In the genomic region with DNA sequence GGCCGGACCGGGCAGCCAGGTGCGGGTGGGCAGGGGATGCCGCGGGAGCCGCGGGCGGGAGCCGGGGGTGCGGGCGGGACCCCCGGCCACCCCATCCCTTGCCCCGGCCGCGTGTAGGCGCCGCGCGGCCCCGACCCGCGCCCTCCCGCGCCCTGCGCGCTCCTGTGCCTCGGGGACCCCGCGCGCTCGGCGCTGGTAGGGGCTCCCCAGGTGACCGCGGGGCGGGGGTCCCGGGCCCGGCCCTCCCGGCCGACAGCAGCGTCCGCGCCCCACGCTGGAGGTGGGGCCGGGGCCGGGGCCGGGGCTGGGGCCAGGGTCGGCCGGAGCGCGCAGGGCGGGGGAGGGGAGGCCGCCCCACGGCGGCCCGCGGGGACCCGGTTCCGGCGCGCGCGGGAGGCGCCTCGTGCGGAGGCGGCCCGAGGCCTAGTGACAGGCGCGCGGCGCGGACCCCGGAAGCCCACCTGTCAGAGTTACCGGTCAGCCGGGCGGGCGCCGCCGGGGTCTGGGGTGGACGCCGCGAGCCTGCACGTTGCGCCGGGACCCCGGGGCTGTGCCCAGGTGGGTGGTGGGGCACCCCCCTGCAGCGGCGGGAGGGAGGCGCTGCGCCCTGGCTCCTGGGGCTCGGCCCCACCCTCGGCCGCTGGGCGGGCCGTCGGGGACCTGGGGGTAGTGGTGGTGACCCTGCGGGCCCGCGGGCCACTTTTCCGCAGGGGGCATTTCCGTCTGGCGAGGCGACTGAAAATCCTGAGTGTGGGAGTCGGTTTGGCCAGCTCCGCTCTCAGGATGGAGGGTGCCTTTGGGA, we compare ENCODE assay signal across 8 cellular contexts. TPM values are rescaled to one million over a fixed set of nuclear protein-coding genes. Genes with fewer than 3 reads are reported as not detected.
DNase-seq lines count a peak whose midpoint lies in the region; ATAC-seq, FAIRE-seq and TF ChIP-seq lines count a peak whose summit lies in the region.

No MANE protein-coding gene starts in this region.

- ATAC-seq in GM18861 (IDR thresholded peaks at IDR 0.05; ENCODE audit: unreplicated experiment), result peak; percentile 22
- ATAC-seq in HG03045 (IDR thresholded peaks at IDR 0.05; ENCODE audit: unreplicated experiment), result peak; percentile 41
- ATAC-seq in upper lobe of left lung (ENCODE audit: low FRiP score in 2 of 2), result peak in 1 of 2 donors; percentile 33

- TF ChIP-seq POLR2A in H1 (IDR thresholded peaks at IDR 0.05; ENCODE audit: control extremely low read depth in 1 of 2, low read depth in 2 of 2, low read length in 2 of 2), result no peak
- TF ChIP-seq POLR2A in upper lobe of left lung (IDR thresholded peaks at IDR 0.05), result no peak

- H3K27ac ChIP-seq in A673 (ENCODE audit: low read depth, low read length, poor library complexity, severe bottlenecking) (peak overlapping the region; percentile 82), SK-N-SH (ENCODE audit: low read depth in 2 of 2, low read length in 1 of 2) (peak overlapping the region in 1 of 2 experiments; percentile 51; a peak in 1 of 4 replicates), H1 (ENCODE audit: low read depth, low read length) (no peak overlapping the region), upper lobe of left lung (peak overlapping the region in 1 of 4 donors; percentile 72)

- no peak overlapping the region for H4K5ac ChIP-seq in H1 (ENCODE audit: insufficient read length, low read depth, low read length)

- H3K4me3 ChIP-seq in A673 (ENCODE audit: low read depth, low read length, poor library complexity, severe bottlenecking) (peak overlapping the region; percentile 79), SK-N-SH (ENCODE audit: low read depth in 2 of 2, low read length in 1 of 2) (peak overlapping the region; percentile 66 to 67), H1 (ENCODE audit: extremely low read depth in 1 of 4, insufficient read depth in 2 of 4, low read depth in 3 of 4, low read length in 4 of 4) (peak overlapping the region; percentile 43 to 80 (median 56)), mucosa of stomach (ENCODE audit: low read length) (no peak overlapping the region), upper lobe of left lung (peak overlapping the region; percentile 50 to 82 (median 74))

- H3K14ac ChIP-seq in H1 (ENCODE audit: insufficient read length), result no peak overlapping the region

- no peak overlapping the region for H3K18ac ChIP-seq in H1 (ENCODE audit: extremely low read depth, low read length)

- H2AK5ac ChIP-seq in H1 (ENCODE audit: low read depth, low read length), result no peak overlapping the region

- peaks cover 30% of the 10 kb centered on the region; the same call in 1 of the 2 replicates for H4K20me1 ChIP-seq in SK-N-SH (ENCODE audit: insufficient read depth)
- peaks cover 5 to 22% of the 10 kb centered on the region in 2 experiments for H4K20me1 ChIP-seq in H1 (replicated peaks in 1 of 2; ENCODE audit: control insufficient read depth in 1 of 2, insufficient read depth in 2 of 2, low read length in 2 of 2)

- no peak overlapping the region for H4K91ac ChIP-seq in H1 (replicated peaks; ENCODE audit: insufficient read length, low read length)

- H3K27me3 ChIP-seq in A673 (replicated peaks; ENCODE audit: insufficient read depth, low read depth, low read length, poor library complexity) (no peaks in the 10 kb centered on the region), SK-N-SH (ENCODE audit: insufficient read depth) (no peaks in the 10 kb centered on the region), H1 (replicated peaks in 1 of 4; ENCODE audit: control insufficient read depth in 3 of 4, extremely low read depth in 1 of 4, insufficient read depth in 3 of 4, low read length in 3 of 4) (no peaks in the 10 kb centered on the region), mucosa of stomach (ENCODE audit: control insufficient read depth, insufficient read depth, low read length) (no peaks in the 10 kb centered on the region), upper lobe of left lung (no peaks in the 10 kb centered on the region)

- no peak for TF ChIP-seq EP300 in SK-N-SH (IDR thresholded peaks at IDR 0.05; ENCODE audit: borderline replicate concordance in 1 of 2, low read depth in 1 of 2, low read length in 1 of 2)
- TF ChIP-seq EP300 in H1 (IDR thresholded peaks at IDR 0.05; ENCODE audit: borderline replicate concordance in 1 of 2, low read depth in 2 of 2, low read length in 2 of 2), result no peak
- TF ChIP-seq EP300 in upper lobe of left lung (IDR thresholded peaks at IDR 0.05), result no peak

- H3F3A ChIP-seq in SK-N-SH (replicated peaks; ENCODE audit: insufficient read depth), result peaks cover 6% of the 10 kb centered on the region

- H2BK120ac ChIP-seq in H1 (replicated peaks; ENCODE audit: low read depth, low read length), result no peak overlapping the region

- no peak for FAIRE-seq in H1 (lab: Jason Lieb, UNC)

- no peak for TF ChIP-seq RAD21 in SK-N-SH (IDR thresholded peaks at IDR 0.05; ENCODE audit: low read length)
- TF ChIP-seq RAD21 in H1 (IDR thresholded peaks at IDR 0.05 in 1 of 2, conservative IDR thresholded peaks at IDR 0.05 in 1 of 2; ENCODE audit: low read depth in 2 of 2, low read length in 2 of 2), result no peak

- peak overlapping the region; percentile 89 for H3K4me2 ChIP-seq in SK-N-SH
- H3K4me2 ChIP-seq in H1 (ENCODE audit: insufficient read depth in 1 of 2, low read depth in 2 of 2, low read length in 2 of 2), result peak overlapping the region; percentile 70 to 72

- peaks cover 49% of the 10 kb centered on the region for H3K79me2 ChIP-seq in SK-N-SH (ENCODE audit: insufficient read depth)
- H3K79me2 ChIP-seq in H1 (ENCODE audit: control insufficient read depth in 1 of 2, insufficient read depth in 2 of 2, low read length in 2 of 2), result peaks cover 14 to 45% of the 10 kb centered on the region in 2 experiments; a peak in 3 of 4 replicates

- CTCF ChIA-PET in A673 (lab: Charles Lee) (no interaction called here), SK-N-SH (lab: Yijun Ruan, JAX) (interaction anchor here (1.4 kb wide), 1 partner anchor 45 kb away, joined by 3 read pairs; no protein-coding TSS in a partner anchor), H1 (lab: Charles Lee; ENCODE audit: partially characterized antibody) (interaction anchor here (1.1 kb wide), 1 partner anchor 27 kb away, joined by 3 read pairs; no protein-coding TSS in a partner anchor)

- H2AFZ ChIP-seq in SK-N-SH (ENCODE audit: low read depth) (peak overlapping the region; percentile 56; the same call in 1 of the 2 replicates), H1 (ENCODE audit: low read length) (no peak overlapping the region)

- H3K4me1 ChIP-seq in A673 (ENCODE audit: insufficient read depth, low read length, poor library complexity, severe bottlenecking), result peaks cover 7% of the 10 kb centered on the region
- peaks cover 9 to 10% of the 10 kb centered on the region in 2 experiments; a peak in 3 of 4 replicates for H3K4me1 ChIP-seq in SK-N-SH (ENCODE audit: control insufficient read depth in 1 of 2, insufficient read depth in 2 of 2, low read depth in 1 of 2, low read length in 1 of 2)
- peaks cover 0 to 3% (median 1%) of the 10 kb centered on the region in 4 experiments; a peak in 1 of 7 replicates for H3K4me1 ChIP-seq in H1 (replicated peaks in 1 of 4; ENCODE audit: control insufficient read depth in 3 of 4, insufficient read depth in 4 of 4, low read length in 3 of 4)
- H3K4me1 ChIP-seq in mucosa of stomach (ENCODE audit: control insufficient read depth, insufficient read depth, low read length), result peaks cover 19% of the 10 kb centered on the region
- H3K4me1 ChIP-seq in upper lobe of left lung, result peaks cover 8 to 30% (median 13%) of the 10 kb centered on the region in 4 donors

- DNase-seq in A673 (ENCODE audit: low spot score), result no peak
- DNase-seq in SK-N-SH, result peak; percentile 77
- peak in 1 of 2 experiments; percentile 50 for DNase-seq in H1 (ENCODE audit: low read depth in 1 of 2, low spot score in 2 of 2)
- peak in 1 of 2 donors; percentile 89 for DNase-seq in upper lobe of left lung
- DNase-seq in amniotic stem cell (lab: John Stamatoyannopoulos, UW), result no peak

- H3K9me3 ChIP-seq in A673 (ENCODE audit: low read depth, low read length, poor library complexity, severe bottlenecking) (no peaks in the 10 kb centered on the region), SK-N-SH (no peaks in the 10 kb centered on the region), H1 (ENCODE audit: insufficient read depth in 2 of 2, low read depth in 1 of 2, low read length in 1 of 2) (no peaks in the 10 kb centered on the region), mucosa of stomach (ENCODE audit: control insufficient read depth, low read length) (no peaks in the 10 kb centered on the region), upper lobe of left lung (no peaks in the 10 kb centered on the region)

- H2BK5ac ChIP-seq in H1 (ENCODE audit: low read depth, low read length), result no peak overlapping the region

- no TSS peak for BruUV-seq in A673 (replicated peaks; lab: Mats Ljungman, UMichigan)

- no peak overlapping the region for H3K4ac ChIP-seq in H1 (replicated peaks; ENCODE audit: insufficient read length, low read depth, low read length)

- intact Hi-C loops in A673 (cut with micrococcal nuclease; ENCODE audit: unreplicated experiment), result no loop called here

- no peak overlapping the region for H3K56ac ChIP-seq in H1 (replicated peaks; ENCODE audit: insufficient read length, low read depth, low read length)

- H2BK15ac ChIP-seq in H1 (ENCODE audit: low read length), result no peak overlapping the region

- H3K36me3 ChIP-seq in A673 (ENCODE audit: insufficient read depth, low read length, poor library complexity, severe bottlenecking), result peaks cover 34% of the 10 kb centered on the region
- H3K36me3 ChIP-seq in SK-N-SH (replicated peaks in 1 of 2; ENCODE audit: control insufficient read depth in 1 of 2, insufficient read depth in 2 of 2, low read length in 1 of 2), result peaks cover 0 to 19% of the 10 kb centered on the region in 2 experiments
- H3K36me3 ChIP-seq in H1 (ENCODE audit: control insufficient read depth in 2 of 4, insufficient read depth in 4 of 4, low read length in 3 of 4), result peaks cover 0 to 26% (median 6%) of the 10 kb centered on the region in 4 experiments; a peak in 5 of 8 replicates
- H3K36me3 ChIP-seq in mucosa of stomach (ENCODE audit: control insufficient read depth, insufficient read depth, low read length), result no peaks in the 10 kb centered on the region
- peaks cover 0 to 10% (median 1%) of the 10 kb centered on the region in 4 donors for H3K36me3 ChIP-seq in upper lobe of left lung

- 10% methylated on average over 2 of the region's 105 CpGs for WGBS in SK-N-SH (ENCODE audit: low lambda C conversion rate)
- WGBS in H1 (ENCODE audit: extremely low coverage in 1 of 2, insufficient coverage in 1 of 2, insufficient read length in 1 of 2, insufficient replicate concordance in 2 of 2, low coverage in 1 of 2, low lambda C conversion rate in 2 of 2, missing lambda C conversion rate in 1 of 2), 2 experiments, result 2% methylated on average over 12 of the region's 105 CpGs; no CpG with 5 or more reads in 1 of the 2 experiments
- 0 to 2% methylated on average over 10 to 15 of the region's 105 CpGs for WGBS in upper lobe of left lung, 2 donors

- H3K23me2 ChIP-seq in H1 (ENCODE audit: low read depth, low read length), result peaks cover 13% of the 10 kb centered on the region

- H3K79me1 ChIP-seq in H1 (ENCODE audit: low read depth, low read length), result peaks cover 20% of the 10 kb centered on the region

- no peak overlapping the region for H2BK20ac ChIP-seq in H1 (ENCODE audit: low read length)

- H4K8ac ChIP-seq in H1 (ENCODE audit: extremely low read depth, insufficient read depth, low read length), result peak overlapping the region; percentile 4; the same call in 1 of the 2 replicates

- H2BK12ac ChIP-seq in H1 (ENCODE audit: low read depth, low read length), result no peak overlapping the region

- H3K9ac ChIP-seq in SK-N-SH (peak overlapping the region; percentile 62), H1 (replicated peaks in 1 of 4; ENCODE audit: extremely low read depth in 1 of 4, low read depth in 3 of 4, low read length in 3 of 4) (peak overlapping the region; percentile 8 to 87 (median 52); a peak in 3 of 7 replicates), mucosa of stomach (ENCODE audit: low read length) (peak overlapping the region; percentile 41)

- POLR2A ChIA-PET in A673 (lab: Charles Lee; ENCODE audit: low non-redundant PET) (no interaction called here), SK-N-SH (lab: Yijun Ruan, JAX) (no interaction called here), H1 (lab: Charles Lee; ENCODE audit: partially characterized antibody) (interaction anchor here (0.6 to 1.2 kb wide), 4 partner anchors 53 to 727 kb away, joined by 3 to 4 read pairs (median 3); partner anchors contain the start of gene CUL4A)

- H3K23ac ChIP-seq in H1 (ENCODE audit: insufficient read length), result no peak overlapping the region

- no peaks in the 10 kb centered on the region for H3K9me2 ChIP-seq in SK-N-SH

- no peak for TF ChIP-seq CTCF in A673 (conservative IDR thresholded peaks at IDR 0.05; ENCODE audit: low read depth, low read length)
- no peak for TF ChIP-seq CTCF in SK-N-SH (IDR thresholded peaks at IDR 0.05)
- TF ChIP-seq CTCF in H1 (IDR thresholded peaks at IDR 0.05; ENCODE audit: control extremely low read depth in 1 of 3, insufficient read depth in 1 of 3, low read depth in 1 of 3, low read length in 3 of 3), result no peak
- no peak for TF ChIP-seq CTCF in upper lobe of left lung (IDR thresholded peaks at IDR 0.05)

RNA-seq across cellular contexts. Expression of gene TFDP1, which starts 0.5 kb away (rescaled TPM):
- 141 and 153 TPM in 2 replicates for total RNA-seq in A673 (2021)
- polyA plus RNA-seq in SK-N-SH (2012; rRNA removed), result 61.4 and 76.7 TPM in 2 replicates
- polyA plus RNA-seq in SK-N-SH (2012; cell fraction: cytosol; rRNA removed), result 84.0 and 86.0 TPM in 2 replicates
- polyA plus RNA-seq in SK-N-SH (2012; cell fraction: nucleus; rRNA removed), result 70.1 and 82.8 TPM in 2 replicates
- 81.9 and 84.8 TPM in 2 replicates for total RNA-seq in H1 (2021; fragmentation: NEBNext Ultra II Directional; extraction: Animal tissue kit (Norgen Biotek cat#: 25700))
- 35.5 and 43.6 TPM in 2 replicates for polyA plus RNA-seq in H1 (2011; rRNA removed)
- polyA plus RNA-seq in H1 (2011; cell fraction: cytosol; rRNA removed), result 51.7 TPM
- 54.2 TPM for polyA plus RNA-seq in H1 (2011; cell fraction: nucleus; rRNA removed)
- 68.2 to 75.6 TPM (median 71.3 TPM) in 4 replicates for polyA plus RNA-seq in H1 (2012, experiment 1 of 2)
- polyA plus RNA-seq in H1 (2012, experiment 2 of 2), result 27.7 TPM
- polyA plus RNA-seq in H1 (2013, experiment 1 of 2), result 54.0 TPM
- 54.0 TPM for polyA plus RNA-seq in H1 (2013, experiment 2 of 2)
- 51.8 and 52.5 TPM in 2 replicates for polyA minus RNA-seq in H1 (2011; rRNA and poly(A)+ RNA removed)
- polyA minus RNA-seq in H1 (2011; cell fraction: cytosol; rRNA and poly(A)+ RNA removed), result 33.2 TPM
- polyA minus RNA-seq in H1 (2011; cell fraction: nucleus; rRNA and poly(A)+ RNA removed), result 26.5 TPM
- 10 to 100 TPM; 23.2 to 45.2 (median 37.9) TPM for total RNA-seq in upper lobe of left lung
